ENCODE assay signal across 1 cellular context in the genomic region with DNA sequence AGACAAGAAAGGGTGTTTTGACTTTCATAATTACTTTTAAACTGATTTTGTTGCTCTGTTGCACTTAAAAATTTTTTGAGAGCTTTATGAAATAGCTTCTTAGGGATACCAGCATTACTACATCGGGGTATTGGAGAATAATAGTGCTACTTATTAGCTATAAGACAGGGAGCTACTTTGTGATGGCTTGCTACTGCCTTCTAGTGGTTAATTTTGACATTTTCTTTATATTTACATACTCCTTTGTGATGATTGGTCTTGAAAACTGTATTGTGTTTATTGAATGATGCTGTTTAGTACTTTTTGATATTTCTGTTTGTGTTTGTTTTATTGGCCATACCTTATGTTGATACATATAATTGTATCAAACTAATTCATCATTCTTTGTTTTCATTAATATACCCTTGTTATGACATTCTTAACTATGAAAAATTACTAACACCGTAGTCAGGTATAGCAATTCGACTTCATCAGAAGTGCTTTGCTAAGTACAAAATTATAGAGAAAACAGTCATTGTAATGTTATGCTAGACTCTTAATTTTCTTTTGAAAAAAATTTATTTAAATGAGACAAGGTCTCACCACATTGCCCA.
TF ChIP-seq lines count a peak whose summit lies in the region.

No MANE protein-coding gene starts in this region.

TF ChIP-seq in K562, 482 proteins besides CTCF, POLR2A, EP300 and RAD21 (continued from another document and continues in another):
- TF ChIP-seq ZNF311 (CRISPR knock-in tag; IDR thresholded peaks at IDR 0.05), result no peak
- TF ChIP-seq CC2D1A (IDR thresholded peaks at IDR 0.05), result 0 out of 2 replicates have a peak, but pooled peaks have one; percentile 17
- no peak for TF ChIP-seq TCF3 (CRISPR knock-in tag; IDR thresholded peaks at IDR 0.05)
- TF ChIP-seq, protein P1, sequence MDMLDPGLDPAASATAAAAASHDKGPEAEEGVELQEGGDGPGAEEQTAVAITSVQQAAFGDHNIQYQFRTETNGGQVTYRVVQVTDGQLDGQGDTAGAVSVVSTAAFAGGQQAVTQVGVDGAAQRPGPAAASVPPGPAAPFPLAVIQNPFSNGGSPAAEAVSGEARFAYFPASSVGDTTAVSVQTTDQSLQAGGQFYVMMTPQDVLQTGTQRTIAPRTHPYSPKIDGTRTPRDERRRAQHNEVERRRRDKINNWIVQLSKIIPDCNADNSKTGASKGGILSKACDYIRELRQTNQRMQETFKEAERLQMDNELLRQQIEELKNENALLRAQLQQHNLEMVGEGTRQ (CRISPR knock-in tag; IDR thresholded peaks at IDR 0.05), result no peak
- no peak for TF ChIP-seq HDAC8 (tag; IDR thresholded peaks at IDR 0.05)
- peak; percentile 87 for TF ChIP-seq ARID3A (IDR thresholded peaks at IDR 0.05; ENCODE audit: borderline replicate concordance, low read depth, low read length)
- TF ChIP-seq KAT2B (IDR thresholded peaks at IDR 0.05; ENCODE audit: low read depth, low read length), result no peak
- no peak for TF ChIP-seq HES1 (IDR thresholded peaks at IDR 0.05; ENCODE audit: low read depth)
- TF ChIP-seq, protein P2, sequence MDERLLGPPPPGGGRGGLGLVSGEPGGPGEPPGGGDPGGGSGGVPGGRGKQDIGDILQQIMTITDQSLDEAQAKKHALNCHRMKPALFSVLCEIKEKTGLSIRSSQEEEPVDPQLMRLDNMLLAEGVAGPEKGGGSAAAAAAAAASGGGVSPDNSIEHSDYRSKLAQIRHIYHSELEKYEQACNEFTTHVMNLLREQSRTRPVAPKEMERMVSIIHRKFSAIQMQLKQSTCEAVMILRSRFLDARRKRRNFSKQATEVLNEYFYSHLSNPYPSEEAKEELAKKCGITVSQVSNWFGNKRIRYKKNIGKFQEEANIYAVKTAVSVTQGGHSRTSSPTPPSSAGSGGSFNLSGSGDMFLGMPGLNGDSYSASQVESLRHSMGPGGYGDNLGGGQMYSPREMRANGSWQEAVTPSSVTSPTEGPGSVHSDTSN (CRISPR knock-in tag; IDR thresholded peaks at IDR 0.05; ENCODE audit: low read depth), result no peak
- TF ChIP-seq, protein P2 (tag; conservative IDR thresholded peaks at IDR 0.05; ENCODE audit: low read depth), result 0 out of 2 replicates have a peak, but pooled peaks have one; percentile 5
- no peak for TF ChIP-seq ILF3 (IDR thresholded peaks at IDR 0.05; ENCODE audit: borderline replicate concordance)
- TF ChIP-seq BCL6 (CRISPR knock-in tag; IDR thresholded peaks at IDR 0.05), result 0 out of 2 replicates have a peak, but pooled peaks have one; percentile 6
- TF ChIP-seq SLC30A9 (CRISPR knock-in tag; IDR thresholded peaks at IDR 0.05), result no peak
- TF ChIP-seq, protein P3, sequence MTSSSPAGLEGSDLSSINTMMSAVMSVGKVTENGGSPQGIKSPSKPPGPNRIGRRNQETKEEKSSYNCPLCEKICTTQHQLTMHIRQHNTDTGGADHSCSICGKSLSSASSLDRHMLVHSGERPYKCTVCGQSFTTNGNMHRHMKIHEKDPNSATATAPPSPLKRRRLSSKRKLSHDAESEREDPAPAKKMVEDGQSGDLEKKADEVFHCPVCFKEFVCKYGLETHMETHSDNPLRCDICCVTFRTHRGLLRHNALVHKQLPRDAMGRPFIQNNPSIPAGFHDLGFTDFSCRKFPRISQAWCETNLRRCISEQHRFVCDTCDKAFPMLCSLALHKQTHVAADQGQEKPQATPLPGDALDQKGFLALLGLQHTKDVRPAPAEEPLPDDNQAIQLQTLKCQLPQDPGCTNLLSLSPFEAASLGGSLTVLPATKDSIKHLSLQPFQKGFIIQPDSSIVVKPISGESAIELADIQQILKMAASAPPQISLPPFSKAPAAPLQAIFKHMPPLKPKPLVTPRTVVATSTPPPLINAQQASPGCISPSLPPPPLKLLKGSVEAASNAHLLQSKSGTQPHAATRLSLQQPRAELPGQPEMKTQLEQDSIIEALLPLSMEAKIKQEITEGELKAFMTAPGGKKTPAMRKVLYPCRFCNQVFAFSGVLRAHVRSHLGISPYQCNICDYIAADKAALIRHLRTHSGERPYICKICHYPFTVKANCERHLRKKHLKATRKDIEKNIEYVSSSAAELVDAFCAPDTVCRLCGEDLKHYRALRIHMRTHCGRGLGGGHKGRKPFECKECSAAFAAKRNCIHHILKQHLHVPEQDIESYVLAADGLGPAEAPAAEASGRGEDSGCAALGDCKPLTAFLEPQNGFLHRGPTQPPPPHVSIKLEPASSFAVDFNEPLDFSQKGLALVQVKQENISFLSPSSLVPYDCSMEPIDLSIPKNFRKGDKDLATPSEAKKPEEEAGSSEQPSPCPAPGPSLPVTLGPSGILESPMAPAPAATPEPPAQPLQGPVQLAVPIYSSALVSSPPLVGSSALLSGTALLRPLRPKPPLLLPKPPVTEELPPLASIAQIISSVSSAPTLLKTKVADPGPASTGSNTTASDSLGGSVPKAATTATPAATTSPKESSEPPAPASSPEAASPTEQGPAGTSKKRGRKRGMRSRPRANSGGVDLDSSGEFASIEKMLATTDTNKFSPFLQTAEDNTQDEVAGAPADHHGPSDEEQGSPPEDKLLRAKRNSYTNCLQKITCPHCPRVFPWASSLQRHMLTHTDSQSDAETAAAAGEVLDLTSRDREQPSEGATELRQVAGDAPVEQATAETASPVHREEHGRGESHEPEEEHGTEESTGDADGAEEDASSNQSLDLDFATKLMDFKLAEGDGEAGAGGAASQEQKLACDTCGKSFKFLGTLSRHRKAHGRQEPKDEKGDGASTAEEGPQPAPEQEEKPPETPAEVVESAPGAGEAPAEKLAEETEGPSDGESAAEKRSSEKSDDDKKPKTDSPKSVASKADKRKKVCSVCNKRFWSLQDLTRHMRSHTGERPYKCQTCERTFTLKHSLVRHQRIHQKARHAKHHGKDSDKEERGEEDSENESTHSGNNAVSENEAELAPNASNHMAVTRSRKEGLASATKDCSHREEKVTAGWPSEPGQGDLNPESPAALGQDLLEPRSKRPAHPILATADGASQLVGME (CRISPR knock-in tag; IDR thresholded peaks at IDR 0.05), result no peak
- TF ChIP-seq, protein P4, sequence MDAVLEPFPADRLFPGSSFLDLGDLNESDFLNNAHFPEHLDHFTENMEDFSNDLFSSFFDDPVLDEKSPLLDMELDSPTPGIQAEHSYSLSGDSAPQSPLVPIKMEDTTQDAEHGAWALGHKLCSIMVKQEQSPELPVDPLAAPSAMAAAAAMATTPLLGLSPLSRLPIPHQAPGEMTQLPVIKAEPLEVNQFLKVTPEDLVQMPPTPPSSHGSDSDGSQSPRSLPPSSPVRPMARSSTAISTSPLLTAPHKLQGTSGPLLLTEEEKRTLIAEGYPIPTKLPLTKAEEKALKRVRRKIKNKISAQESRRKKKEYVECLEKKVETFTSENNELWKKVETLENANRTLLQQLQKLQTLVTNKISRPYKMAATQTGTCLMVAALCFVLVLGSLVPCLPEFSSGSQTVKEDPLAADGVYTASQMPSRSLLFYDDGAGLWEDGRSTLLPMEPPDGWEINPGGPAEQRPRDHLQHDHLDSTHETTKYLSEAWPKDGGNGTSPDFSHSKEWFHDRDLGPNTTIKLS (IDR thresholded peaks at IDR 0.05; ENCODE audit: borderline replicate concordance, low read depth), result no peak
- no peak for TF ChIP-seq ZBTB1 (CRISPR knock-in tag; IDR thresholded peaks at IDR 0.05; ENCODE audit: borderline replicate concordance, low read depth)
- peak; percentile 45 for TF ChIP-seq HDAC3 (IDR thresholded peaks at IDR 0.05; ENCODE audit: borderline replicate concordance, partially characterized antibody)
- TF ChIP-seq MITF (IDR thresholded peaks at IDR 0.05), result no peak
- peak; percentile 79 for TF ChIP-seq SMC3 (conservative IDR thresholded peaks at IDR 0.05; ENCODE audit: insufficient read depth, low read depth, low read length)
- TF ChIP-seq SMARCB1 (IDR thresholded peaks at IDR 0.05; ENCODE audit: insufficient read length, low read depth), result no peak
- TF ChIP-seq DEAF1 (CRISPR knock-in tag; IDR thresholded peaks at IDR 0.05), result peak; percentile 83
- no peak for TF ChIP-seq IRF9 (tag; IDR thresholded peaks at IDR 0.05)
- TF ChIP-seq RNF219 (CRISPR knock-in tag; IDR thresholded peaks at IDR 0.05), result no peak
- TF ChIP-seq MYC (IDR thresholded peaks at IDR 0.05; ENCODE audit: low read depth, low read length), result no peak
- no peak for TF ChIP-seq MYC (CRISPR knock-in tag; IDR thresholded peaks at IDR 0.05; ENCODE audit: borderline replicate concordance, low read depth)
- no peak for TF ChIP-seq ZNF324 (CRISPR knock-in tag; IDR thresholded peaks at IDR 0.05)
- no peak for TF ChIP-seq SMAD3 (CRISPR knock-in tag; conservative IDR thresholded peaks at IDR 0.05)
